Comparison of ENCODE assay signal across 8 cellular contexts in genomic region chr12:123075591-123076171, GRCh38.
DNase-seq lines count a peak whose midpoint lies in the region; ATAC-seq and TF ChIP-seq lines count a peak whose summit lies in the region.

No MANE protein-coding gene starts in this region.

- H3K4me3 Mint-ChIP-seq in activated T-helper 2 cell treated with anti-CD3 and anti-CD28 coated beads, Interferon-gamma antibody, Interleukin-2, Interleukin-4, amounts not matched to agents 10 μg/mL and 5 μg/mL and 100 μg/mL, durations not matched to agents 14 hours and 24 hours and 36 hours (ENCODE audit: low read depth) = peak overlapping the region; percentile 83

- H3K9me3 ChIP-seq in testis = no peaks in the 10 kb centered on the region

- no peak overlapping the region for H3K4me3 ChIP-seq in testis

- intact Hi-C loops in activated T-helper 2 cell treated with anti-CD3 and anti-CD28 coated beads, Interferon-gamma antibody, Interleukin-2, Interleukin-4, amounts not matched to agents 10 μg/mL and 5 μg/mL and 100 μg/mL, durations not matched to agents 14 hours and 24 hours and 36 hours (cut with micrococcal nuclease) = loop anchor here (1.0 to 5.0 kb wide), 8 partner anchors 32 to 290 kb away; partner anchors contain the start of genes MPHOSPH9, MTRFR and OGFOD2
- intact Hi-C loops in testis (cut with DNase I; ENCODE audit: low total_unique reads) = no loop called here

- TF ChIP-seq POLR2A in testis (IDR thresholded peaks at IDR 0.05) = no peak

- no peak for TF ChIP-seq CTCF in testis (IDR thresholded peaks at IDR 0.05)

- peak; percentile 69 for ATAC-seq in GM18867 (IDR thresholded peaks at IDR 0.05; ENCODE audit: unreplicated experiment)

- no peaks in the 10 kb centered on the region for H3K36me3 ChIP-seq in testis (ENCODE audit: low read depth, missing control alignments)

- peak overlapping the region; percentile 99 for H3K27ac Mint-ChIP-seq in activated T-helper 2 cell treated with anti-CD3 and anti-CD28 coated beads, Interferon-gamma antibody, Interleukin-2, Interleukin-4, amounts not matched to agents 10 μg/mL and 5 μg/mL and 100 μg/mL, durations not matched to agents 14 hours and 24 hours and 36 hours

- no peak overlapping the region for H3K27ac ChIP-seq in testis

- DNase-seq in NK-92 (lab: John Stamatoyannopoulos, UW; ENCODE audit: unreplicated experiment) (peak; percentile 14), iris pigment epithelial cell (ENCODE audit: low read depth) (peak; percentile 22), DMS114 treated with DMSO at 0.1 percent for 48 hours (lab: John Stamatoyannopoulos, UW; ENCODE audit: unreplicated experiment) (no peak), testis (no peak), NCI-H2029 (lab: John Stamatoyannopoulos, UW) (no peak)
- peak; percentile 81 for DNase-seq in activated T-helper 2 cell treated with anti-CD3 and anti-CD28 coated beads, Interferon-gamma antibody, Interleukin-2, Interleukin-4, amounts not matched to agents 10 μg/mL and 5 μg/mL and 100 μg/mL, durations not matched to agents 14 hours and 24 hours and 36 hours (ENCODE audit: low spot score)
- DNase-seq in stimulated activated CD4-positive, alpha-beta T cell treated with anti-CD3 and anti-CD28 coated beads, TNF-alpha, amount 100 ng/mL, for 4 hours (ENCODE audit: low read depth in 3 of 3) = peak; percentile 42 to 57 (median 50)

- WGBS in testis, 2 donors = 59 to 64% methylated on average over 17 of the region's 17 CpGs

- no peaks in the 10 kb centered on the region for H3K27me3 Mint-ChIP-seq in activated T-helper 2 cell treated with anti-CD3 and anti-CD28 coated beads, Interferon-gamma antibody, Interleukin-2, Interleukin-4, amounts not matched to agents 10 μg/mL and 5 μg/mL and 100 μg/mL, durations not matched to agents 14 hours and 24 hours and 36 hours (ENCODE audit: low read depth)

- no peaks in the 10 kb centered on the region for H3K36me3 Mint-ChIP-seq in activated T-helper 2 cell treated with anti-CD3 and anti-CD28 coated beads, Interferon-gamma antibody, Interleukin-2, Interleukin-4, amounts not matched to agents 10 μg/mL and 5 μg/mL and 100 μg/mL, durations not matched to agents 14 hours and 24 hours and 36 hours (ENCODE audit: low read depth)

- H3K9me3 Mint-ChIP-seq in activated T-helper 2 cell treated with anti-CD3 and anti-CD28 coated beads, Interferon-gamma antibody, Interleukin-2, Interleukin-4, amounts not matched to agents 10 μg/mL and 5 μg/mL and 100 μg/mL, durations not matched to agents 14 hours and 24 hours and 36 hours = no peaks in the 10 kb centered on the region

- peaks cover 56% of the 10 kb centered on the region for H3K4me1 ChIP-seq in testis

- peaks cover 44% of the 10 kb centered on the region for H3K4me1 Mint-ChIP-seq in activated T-helper 2 cell treated with anti-CD3 and anti-CD28 coated beads, Interferon-gamma antibody, Interleukin-2, Interleukin-4, amounts not matched to agents 10 μg/mL and 5 μg/mL and 100 μg/mL, durations not matched to agents 14 hours and 24 hours and 36 hours (ENCODE audit: low read depth)

- no peaks in the 10 kb centered on the region for H3K27me3 ChIP-seq in testis

Comparison
In these comparisons a context has a peak if more than half of its experiments do, and no peak if none do; other contexts are left out.
1. DNase-seq: peak in NK-92 (single experiment), activated T-helper 2 cell treated with anti-CD3 and anti-CD28 coated beads, Interferon-gamma antibody, Interleukin-2, Interleukin-4, amounts not matched to agents 10 μg/mL and 5 μg/mL and 100 μg/mL, durations not matched to agents 14 hours and 24 hours and 36 hours (single experiment), iris pigment epithelial cell (single experiment) and stimulated activated CD4-positive, alpha-beta T cell treated with anti-CD3 and anti-CD28 coated beads, TNF-alpha, amount 100 ng/mL, for 4 hours (3 of 3); none in DMS114 treated with DMSO at 0.1 percent for 48 hours (single experiment), testis (single experiment) and NCI-H2029 (single experiment).